Comparison of ENCODE assay signal across 23 cellular contexts in genomic region chr12:65324056-65324455, GRCh38. TPM values are rescaled to one million over a fixed set of nuclear protein-coding genes. Genes with fewer than 3 reads are reported as not detected.
"Had no signal": no experiment of that assay in that cellular context is flagged by ENCODE, and none has a peak within 500 bp of the region (broad histone marks: within the 10 kb centered on the region; RNA-seq: fewer than 3 reads in every experiment).

No MANE protein-coding gene starts in this region.

- H3K27me3 ChIP-seq: stomach, transverse colon had no signal

- H3K9me3 Mint-ChIP-seq: activated naive CD4-positive, alpha-beta T cell treated with anti-CD3 and anti-CD28 coated beads, Interleukin-2, amount 50 U/mL, for 24 hours; activated T-helper 1 cell treated with anti-CD3 and anti-CD28 coated beads, Interleukin-12 subunit alpha, Interleukin-12 subunit beta, Interleukin-2, Interleukin-4 antibody, amounts not matched to agents 30 ng/mL and 10 ng/mL and 1 ng/mL, durations not matched to agents 14 hours and 24 hours and 36 hours; central memory CD8-positive, alpha-beta T cell; immature natural killer cell; stimulated activated effector memory CD8-positive, alpha-beta T cell treated with anti-CD3 and anti-CD28 coated beads, Interleukin-12 subunit alpha, Interleukin-12 subunit beta, amount 100 ng/mL, for 72 hours; T-cell; T-helper 2 cell treated with Interferon-gamma antibody and Interleukin-4, amounts not matched to agents 5 μg/mL and 100 μg/mL, for 36 hours had no signal

- DNase-seq: activated CD4-positive, alpha-beta T cell treated with anti-CD3 and anti-CD28 coated beads for 1 hour; activated CD4-positive, alpha-beta T cell treated with anti-CD3 and anti-CD28 coated beads, Interleukin-2, amount 50 U/mL, for 1 hour; activated CD8-positive, alpha-beta T cell treated with anti-CD3 and anti-CD28 coated beads, Interleukin-2, amount 10 ng/mL, durations not matched to agents 7 days and 5 days; activated gamma-delta T cell treated with Interleukin-2 at 50 U/mL for 16 hours; aorta; foreskin melanocyte; immature natural killer cell; left ventricle myocardium superior; mammary epithelial cell; midbrain; occipital lobe; posterior cingulate gyrus; small intestine; stimulated activated CD4-positive, alpha-beta T cell treated with anti-CD3 and anti-CD28 coated beads, Interleukin-2, amount 100 ng/mL, for 24 hours; stomach; T-cell; transverse colon had no signal

- H3K36me3 Mint-ChIP-seq: activated naive CD4-positive, alpha-beta T cell treated with anti-CD3 and anti-CD28 coated beads, Interleukin-2, amount 50 U/mL, for 24 hours; immature natural killer cell; stimulated activated effector memory CD8-positive, alpha-beta T cell treated with anti-CD3 and anti-CD28 coated beads, Interleukin-12 subunit alpha, Interleukin-12 subunit beta, amount 100 ng/mL, for 72 hours; T-cell had no signal

- H3K36me3 ChIP-seq: stomach, transverse colon had no signal

- H3K27ac Mint-ChIP-seq: activated CD8-positive, alpha-beta T cell treated with anti-CD3 and anti-CD28 coated beads, Interleukin-2, amount 10 ng/mL, durations not matched to agents 7 days and 5 days; activated naive CD4-positive, alpha-beta T cell treated with anti-CD3 and anti-CD28 coated beads, Interleukin-2, amount 50 U/mL, for 24 hours; activated T-helper 1 cell treated with anti-CD3 and anti-CD28 coated beads, Interleukin-12 subunit alpha, Interleukin-12 subunit beta, Interleukin-2, Interleukin-4 antibody, amounts not matched to agents 30 ng/mL and 10 ng/mL and 1 ng/mL, durations not matched to agents 14 hours and 24 hours and 36 hours; immature natural killer cell; stimulated activated effector memory CD8-positive, alpha-beta T cell treated with anti-CD3 and anti-CD28 coated beads, Interleukin-12 subunit alpha, Interleukin-12 subunit beta, amount 100 ng/mL, for 72 hours; T-cell; T-helper 2 cell treated with Interferon-gamma antibody and Interleukin-4, amounts not matched to agents 5 μg/mL and 100 μg/mL, for 36 hours had no signal

- H3K9me3 ChIP-seq: stomach, transverse colon had no signal

- ATAC-seq: activated CD8-positive, alpha-beta T cell treated with anti-CD3 and anti-CD28 coated beads, Interleukin-2, amount 10 ng/mL, durations not matched to agents 7 days and 5 days; left ventricle myocardium superior; sciatic nerve; stimulated activated effector memory CD8-positive, alpha-beta T cell treated with anti-CD3 and anti-CD28 coated beads, Interleukin-12 subunit alpha, Interleukin-12 subunit beta, amount 100 ng/mL, for 72 hours; T-cell had no signal

- H3K4me3 Mint-ChIP-seq: activated CD8-positive, alpha-beta T cell treated with anti-CD3 and anti-CD28 coated beads, Interleukin-2, amount 10 ng/mL, durations not matched to agents 7 days and 5 days; activated naive CD4-positive, alpha-beta T cell treated with anti-CD3 and anti-CD28 coated beads, Interleukin-2, amount 50 U/mL, for 24 hours; activated T-helper 1 cell treated with anti-CD3 and anti-CD28 coated beads, Interleukin-12 subunit alpha, Interleukin-12 subunit beta, Interleukin-2, Interleukin-4 antibody, amounts not matched to agents 30 ng/mL and 10 ng/mL and 1 ng/mL, durations not matched to agents 14 hours and 24 hours and 36 hours; central memory CD8-positive, alpha-beta T cell; immature natural killer cell; stimulated activated effector memory CD8-positive, alpha-beta T cell treated with anti-CD3 and anti-CD28 coated beads, Interleukin-12 subunit alpha, Interleukin-12 subunit beta, amount 100 ng/mL, for 72 hours; T-cell; T-helper 2 cell treated with Interferon-gamma antibody and Interleukin-4, amounts not matched to agents 5 μg/mL and 100 μg/mL, for 36 hours had no signal

- H3K27ac ChIP-seq: stomach, transverse colon had no signal

- H3K4me1 Mint-ChIP-seq: activated naive CD4-positive, alpha-beta T cell treated with anti-CD3 and anti-CD28 coated beads, Interleukin-2, amount 50 U/mL, for 24 hours; central memory CD8-positive, alpha-beta T cell; immature natural killer cell; stimulated activated effector memory CD8-positive, alpha-beta T cell treated with anti-CD3 and anti-CD28 coated beads, Interleukin-12 subunit alpha, Interleukin-12 subunit beta, amount 100 ng/mL, for 72 hours; T-cell had no signal

- H3K4me3 ChIP-seq: stomach, transverse colon had no signal

RNA-seq across cellular contexts. Expression of gene MSRB3, which starts 45.6 kb away (rescaled TPM):
- total RNA-seq: activated CD8-positive, alpha-beta T cell treated with anti-CD3 and anti-CD28 coated beads, Interleukin-2, amount 10 ng/mL, durations not matched to agents 7 days and 5 days; activated T-helper 1 cell treated with anti-CD3 and anti-CD28 coated beads, Interleukin-12 subunit alpha, Interleukin-12 subunit beta, Interleukin-2, Interleukin-4 antibody, amounts not matched to agents 30 ng/mL and 10 ng/mL and 1 ng/mL, durations not matched to agents 14 hours and 24 hours and 36 hours had no signal
